ENCODE assay signal across 20 cellular contexts in genomic region chr20:37711001-37711400, GRCh38. TPM values are rescaled to one million over a fixed set of nuclear protein-coding genes. Genes with fewer than 3 reads are reported as not detected.
DNase-seq lines count a peak whose midpoint lies in the region; ATAC-seq and TF ChIP-seq lines count a peak whose summit lies in the region.
"Had no signal": no experiment of that assay in that cellular context is flagged by ENCODE, and none has a peak within 500 bp of the region (broad histone marks: within the 10 kb centered on the region; RNA-seq: fewer than 3 reads in every experiment).

No MANE protein-coding gene starts in this region.

- TF ChIP-seq CTCF in C4-2B (conservative IDR thresholded peaks at IDR 0.05) (no peak), choroid plexus epithelial cell (conservative IDR thresholded peaks at IDR 0.05; ENCODE audit: low read depth, low read length) (no peak)

- H3K9ac ChIP-seq in mesendoderm (ENCODE audit: low read length) = no peak overlapping the region
- H3K9ac ChIP-seq: parathyroid adenoma had no signal

- POLR2A ChIA-PET in CD4-positive, alpha-beta memory T cell (lab: Charles Lee; ENCODE audit: partially characterized antibody) = no interaction called here

- H4K8ac ChIP-seq in mesendoderm (ENCODE audit: low read depth, low read length) = no peak overlapping the region

- no peak overlapping the region for H3K23ac ChIP-seq in mesendoderm (ENCODE audit: low read length)

- no CpG with 5 or more reads among the region's 2 CpGs for WGBS in mesendoderm (ENCODE audit: extremely low coverage, insufficient coverage, low lambda C conversion rate)

- no peaks in the 10 kb centered on the region for H3K27me3 Mint-ChIP-seq in CD4-positive, alpha-beta memory T cell
- H3K27me3 Mint-ChIP-seq: dendritic cell treated with granulocyte-macrophage colony-stimulating factor and Interleukin-4, amounts not matched to agents 40 ng/mL and 50 ng/mL, for 4 days had no signal

- peaks cover 25 to 45% of the 10 kb centered on the region in 2 donors for H3K36me3 Mint-ChIP-seq in CD4-positive, alpha-beta memory T cell

- peak overlapping the region; percentile 68; the same call in 1 of the 2 replicates for H3K27ac ChIP-seq in C4-2B
- H3K27ac ChIP-seq in mesendoderm (ENCODE audit: low read depth, low read length) = no peak overlapping the region
- H3K27ac ChIP-seq in substantia nigra (ENCODE audit: low read depth, low read length, poor library complexity, severe bottlenecking) = no peak overlapping the region
- H3K27ac ChIP-seq in CD4-positive, alpha-beta memory T cell (ENCODE audit: low read depth, low read length) = no peak overlapping the region

- no peak overlapping the region for H3K4me2 ChIP-seq in mesendoderm (ENCODE audit: low read length)

- ATAC-seq in GM21576 (IDR thresholded peaks at IDR 0.05; ENCODE audit: unreplicated experiment) = no peak

- H3K36me3 ChIP-seq in mesendoderm (ENCODE audit: control insufficient read depth, insufficient read depth, low read length) = no peaks in the 10 kb centered on the region
- H3K36me3 ChIP-seq in CD4-positive, alpha-beta memory T cell (ENCODE audit: insufficient read depth, low read length) = no peaks in the 10 kb centered on the region

- H3K9me3 Mint-ChIP-seq in CD4-positive, alpha-beta memory T cell = no peaks in the 10 kb centered on the region
- H3K9me3 Mint-ChIP-seq: dendritic cell treated with granulocyte-macrophage colony-stimulating factor and Interleukin-4, amounts not matched to agents 40 ng/mL and 50 ng/mL, for 4 days had no signal

- no peak overlapping the region for H3K56ac ChIP-seq in mesendoderm (ENCODE audit: low read length)

- H3K4me3 ChIP-seq in choroid plexus epithelial cell (ENCODE audit: low read depth, low read length) (no peak overlapping the region), mesendoderm (ENCODE audit: low read length) (no peak overlapping the region)
- no peak overlapping the region for H3K4me3 ChIP-seq in CD4-positive, alpha-beta memory T cell (ENCODE audit: low read length in 2 of 2)

- no peaks in the 10 kb centered on the region for H3K9me3 ChIP-seq in CD4-positive, alpha-beta memory T cell (ENCODE audit: control insufficient read depth in 1 of 2, low read length in 2 of 2)

- H3K4me1 Mint-ChIP-seq in CD4-positive, alpha-beta memory T cell = peaks cover 30 to 65% (median 39%) of the 10 kb centered on the region in 4 donors

- H4K5ac ChIP-seq in mesendoderm (ENCODE audit: low read length) = no peak overlapping the region

- no peak overlapping the region for H2BK5ac ChIP-seq in mesendoderm (ENCODE audit: low read length)

- peak; percentile 87 for DNase-seq in OCI-M1 (lab: John Stamatoyannopoulos, UW)
- peak; percentile 25 for DNase-seq in choroid plexus epithelial cell (ENCODE audit: low read depth)
- DNase-seq in mesendoderm = peak; percentile 67
- no peak for DNase-seq in substantia nigra (lab: John Stamatoyannopoulos, UW)
- no peak for DNase-seq in CD4-positive, alpha-beta memory T cell
- no peak for DNase-seq in activated CD8-positive, alpha-beta memory T cell treated with anti-CD3 and anti-CD28 coated beads, Interleukin-2, amount 50 U/mL, for 48 hours
- DNase-seq: activated CD4-positive, CD25-positive, alpha-beta regulatory T cell treated with anti-CD3 and anti-CD28 coated beads, Interleukin-2, amount 50 U/mL, for 72 hours; activated naive CD4-positive, alpha-beta T cell treated with Interleukin-2 at 50 U/mL for 16 hours; EL; hypothalamus; IMR-90; MV-4-11; NCI-H2107; NCI-H82; Right ventricle myocardium superior; stimulated activated naive CD4-positive, alpha-beta T cell treated with Interleukin-2 at 50 U/mL for 16 hours had no signal

- CTCF ChIA-PET in CD4-positive, alpha-beta memory T cell (lab: Charles Lee; ENCODE audit: partially characterized antibody) = no interaction called here

- no peak overlapping the region for H3K4ac ChIP-seq in mesendoderm (ENCODE audit: low read depth, low read length)

- H3K27ac Mint-ChIP-seq in CD4-positive, alpha-beta memory T cell = no peak overlapping the region
- H3K27ac Mint-ChIP-seq: dendritic cell treated with granulocyte-macrophage colony-stimulating factor and Interleukin-4, amounts not matched to agents 40 ng/mL and 50 ng/mL, for 4 days had no signal

- H2AK5ac ChIP-seq in mesendoderm (ENCODE audit: low read length) = no peak overlapping the region

- H3K79me1 ChIP-seq in mesendoderm (ENCODE audit: low read length) = peaks cover 7% of the 10 kb centered on the region

- H3K4me3 Mint-ChIP-seq in CD4-positive, alpha-beta memory T cell = no peak overlapping the region
- H3K4me3 Mint-ChIP-seq: dendritic cell treated with granulocyte-macrophage colony-stimulating factor and Interleukin-4, amounts not matched to agents 40 ng/mL and 50 ng/mL, for 4 days had no signal

- H3K27me3 ChIP-seq in mesendoderm (ENCODE audit: insufficient read depth, low read length, poor library complexity) = no peaks in the 10 kb centered on the region
- H3K27me3 ChIP-seq in CD4-positive, alpha-beta memory T cell (ENCODE audit: insufficient read depth, low read length) = no peaks in the 10 kb centered on the region

- H3K79me2 ChIP-seq in mesendoderm (ENCODE audit: control insufficient read depth, insufficient read depth, low read length) = peaks cover 2% of the 10 kb centered on the region

- no peak overlapping the region for H2BK15ac ChIP-seq in mesendoderm (replicated peaks; ENCODE audit: low read depth)

- intact Hi-C loops in CD4-positive, alpha-beta memory T cell (cut with micrococcal nuclease) = no loop called here

- H3K4me1 ChIP-seq in mesendoderm (ENCODE audit: control insufficient read depth, low read depth, low read length) = peaks cover 2% of the 10 kb centered on the region
- peaks cover 7% of the 10 kb centered on the region for H3K4me1 ChIP-seq in CD4-positive, alpha-beta memory T cell (ENCODE audit: insufficient read depth, low read length)

- H2BK120ac ChIP-seq in mesendoderm (ENCODE audit: low read depth, low read length) = no peak overlapping the region

- no peak overlapping the region for H3K18ac ChIP-seq in mesendoderm (ENCODE audit: low read length)

RNA-seq across cellular contexts. Expression of gene CTNNBL1, which starts 17.2 kb away (rescaled TPM):
- 117 TPM for polyA plus RNA-seq in mesendoderm (2013, experiment 1 of 2)
- 118 TPM for polyA plus RNA-seq in mesendoderm (2013, experiment 2 of 2)
- 10 to 100 TPM; 41.5 to 45.1 TPM for total RNA-seq in CD4-positive, alpha-beta memory T cell
- polyA plus RNA-seq in CD4-positive, alpha-beta memory T cell = 100 to 1,000 TPM in 1 of 2 donors, 10 to 100 TPM in 1; 83.4 to 104 TPM

Comparison
In these comparisons a context has a peak if more than half of its experiments do, and no peak if none do; other contexts are left out.
1. DNase-seq: peak in OCI-M1 (single experiment), choroid plexus epithelial cell (single experiment) and mesendoderm (single experiment); none in substantia nigra (0 of 49), CD4-positive, alpha-beta memory T cell (0 of 5) and activated CD8-positive, alpha-beta memory T cell treated with anti-CD3 and anti-CD28 coated beads, Interleukin-2, amount 50 U/mL, for 48 hours (single experiment).